In the genomic region with DNA sequence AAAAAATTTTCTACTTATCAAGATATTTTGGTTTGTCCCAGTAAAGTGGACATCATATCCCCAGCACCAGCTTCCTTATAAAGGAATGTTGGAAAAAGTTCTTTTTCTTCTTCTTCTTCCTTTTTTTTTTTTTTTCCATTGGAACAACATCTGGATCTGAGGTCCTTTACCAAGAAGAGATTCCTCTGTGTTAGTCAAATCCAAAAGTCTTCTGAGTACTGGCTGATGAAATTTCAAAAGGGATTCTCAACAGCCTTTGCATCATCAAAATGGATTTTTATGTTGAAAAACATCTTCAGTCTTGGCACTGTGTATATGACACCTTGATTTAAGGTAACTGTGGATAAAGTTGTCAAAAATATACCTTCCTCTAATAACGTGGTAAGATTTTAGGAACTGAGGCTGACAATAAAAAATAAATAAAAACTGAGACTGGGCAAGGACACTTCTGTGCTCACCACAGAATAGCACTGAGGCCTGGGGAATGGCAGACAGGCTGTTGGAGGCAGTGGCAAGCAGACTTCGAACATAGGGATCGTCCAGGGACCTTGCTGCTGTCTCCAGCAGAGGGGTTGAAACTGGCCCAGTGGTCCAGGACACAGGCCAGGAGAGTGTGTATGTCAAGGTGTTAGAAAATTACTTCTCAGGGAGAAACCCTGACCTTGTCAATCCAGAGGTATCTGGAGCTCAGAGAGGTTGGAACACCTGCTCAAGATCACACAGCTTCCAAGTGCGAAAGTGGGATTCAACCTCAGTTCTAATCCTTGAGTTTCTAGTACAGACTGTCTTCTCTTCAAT, we compare ENCODE assay signal across 23 cellular contexts.
A peak's percentile ranks its signal among the peaks of the same experiment; 100 is the strongest.
DNase-seq lines count a peak whose midpoint lies in the region; ATAC-seq and TF ChIP-seq lines count a peak whose summit lies in the region.
"Had no signal": no experiment of that assay in that cellular context is flagged by ENCODE, and none has a peak within 500 bp of the region (broad histone marks: within the 10 kb centered on the region; RNA-seq: fewer than 3 reads in every experiment).

No MANE protein-coding gene starts in this region.

- H2AFZ ChIP-seq in mammary epithelial cell (ENCODE audit: low read depth, low read length): no peak overlapping the region
- peak overlapping the region; percentile 21; the same call in 1 of the 2 replicates for H2AFZ ChIP-seq in GM23248
- H2AFZ ChIP-seq: PC-9 had no signal

- CTCF ChIA-PET in mammary epithelial cell (lab: Charles Lee; ENCODE audit: low non-redundant PET): no interaction called here

- H3K4me3 ChIP-seq in breast epithelium (no peak overlapping the region), mammary epithelial cell (replicated peaks in 1 of 3; ENCODE audit: insufficient read depth in 1 of 3, low read depth in 2 of 3, low read length in 3 of 3) (no peak overlapping the region), GM23248 (no peak overlapping the region)
- H3K4me3 ChIP-seq: PC-9, SJCRH30 had no signal

- no peak for TF ChIP-seq POLR2A in breast epithelium (IDR thresholded peaks at IDR 0.05)

- H3F3A ChIP-seq in GM23248 (ENCODE audit: insufficient read depth): peaks cover 6% of the 10 kb centered on the region; the same call in 1 of the 2 replicates

- H3K4me2 ChIP-seq in mammary epithelial cell (ENCODE audit: insufficient read depth, low read depth, low read length) (no peak overlapping the region), GM23248 (ENCODE audit: unreplicated experiment) (no peak overlapping the region)
- H3K4me2 ChIP-seq: PC-9 had no signal

- TF ChIP-seq CTCF in breast epithelium (IDR thresholded peaks at IDR 0.05) (no peak), mammary epithelial cell (conservative IDR thresholded peaks at IDR 0.05 in 1 of 2, IDR thresholded peaks at IDR 0.05 in 1 of 2; ENCODE audit: extremely low read depth in 1 of 2, insufficient read depth in 1 of 2, low read depth in 1 of 2, low read length in 2 of 2) (no peak)

- no peaks in the 10 kb centered on the region for H4K20me1 ChIP-seq in mammary epithelial cell (ENCODE audit: insufficient read depth, low read length)
- H4K20me1 ChIP-seq in GM23248 (ENCODE audit: insufficient read depth): no peaks in the 10 kb centered on the region

- H3K9me2 ChIP-seq in GM23248 (ENCODE audit: insufficient read depth): no peaks in the 10 kb centered on the region

- no peak for DNase-seq in breast epithelium (ENCODE audit: low spot score in 2 of 2)
- DNase-seq in mammary epithelial cell: no peak
- DNase-seq in GM23248: peak; percentile 50
- DNase-seq in dedifferentiated amniotic fluid mesenchymal stem cell (ENCODE audit: extremely low spot score): peak; percentile 68
- DNase-seq in sciatic nerve (ENCODE audit: low spot score): peak; percentile 27
- no peak for DNase-seq in activated CD4-positive, alpha-beta T cell treated with anti-CD3 and anti-CD28 coated beads for 48 hours
- DNase-seq in NCI-H1930 (lab: John Stamatoyannopoulos, UW): no peak
- DNase-seq: BE2C, DMS53, GDM1, GOT3, MM.1S, NCI-H1048, NCI-H1436, NCI-H187 treated with DMSO at 0.1 percent for 48 hours, NCI-H226, NCI-H510A treated with DMSO at 0.1 percent for 48 hours, NCI-H748 treated with DMSO at 0.1 percent for 48 hours, PC-9, SJCRH30 had no signal

- WGBS in mammary epithelial cell (ENCODE audit: low coverage, missing lambda C conversion rate): 57% methylated on average over 4 of the region's 4 CpGs
- 49 to 57% methylated on average over 4 of the region's 4 CpGs for WGBS in GM23248 (ENCODE audit: low coverage in 1 of 2, low lambda C conversion rate in 2 of 2, missing lambda C conversion rate in 2 of 2), 2 experiments

- H3K27ac ChIP-seq in breast epithelium: peak overlapping the region; percentile 36 to 54
- no peak overlapping the region for H3K27ac ChIP-seq in mammary epithelial cell (ENCODE audit: insufficient read depth, low read depth, low read length)
- H3K27ac ChIP-seq in GM23248: peak overlapping the region; percentile 34
- H3K27ac ChIP-seq: 22Rv1, PC-9, SJCRH30 had no signal

- H3K9me3 ChIP-seq in breast epithelium (no peaks in the 10 kb centered on the region), mammary epithelial cell (replicated peaks; ENCODE audit: insufficient read depth, low read length) (no peaks in the 10 kb centered on the region), GM23248 (ENCODE audit: low read depth) (no peaks in the 10 kb centered on the region)
- H3K9me3 ChIP-seq: BE2C, SJCRH30 had no signal

- no TSS peak for BruUV-seq in mammary epithelial cell (replicated peaks; lab: Mats Ljungman, UMichigan)

- in situ Hi-C loops in mammary epithelial cell (cut with MboI; ENCODE audit: low sequenced_read_pairs in 2 of 2): loop anchor here in 1 of 2 donors (5.0 kb wide), 1 partner anchor 266 kb away; no protein-coding TSS in a partner anchor
- in situ Hi-C loops in GM23248 (cut with MboI): no loop called here

- intact Hi-C loops in breast epithelium (cut with DNase I; ENCODE audit: low total_unique reads) (loop anchor here (5.0 kb wide), 1 partner anchor 266 kb away; no protein-coding TSS in a partner anchor), mammary epithelial cell (cut with micrococcal nuclease) (loop anchor here (10.0 kb wide), 1 partner anchor 153 kb away; no protein-coding TSS in a partner anchor), sciatic nerve (cut with DNase I) (no loop called here)

- dilution Hi-C loops in mammary epithelial cell (cut with HindIII; ENCODE audit: low sequenced_read_pairs): no loop called here

- no peaks in the 10 kb centered on the region for H3K27me3 ChIP-seq in breast epithelium
- H3K27me3 ChIP-seq in mammary epithelial cell (ENCODE audit: insufficient read depth, low read length): no peaks in the 10 kb centered on the region
- H3K27me3 ChIP-seq in GM23248 (replicated peaks; ENCODE audit: insufficient read depth): no peaks in the 10 kb centered on the region
- H3K27me3 ChIP-seq: BE2C, SJCRH30 had no signal

- ATAC-seq in sciatic nerve (peak; percentile 56), HG03139 (IDR thresholded peaks at IDR 0.05; ENCODE audit: unreplicated experiment) (no peak)
- ATAC-seq: HCT116 had no signal

- H3K9ac ChIP-seq in mammary epithelial cell (ENCODE audit: insufficient read depth, low read length) (no peak overlapping the region), GM23248 (no peak overlapping the region)

- H3K4me1 ChIP-seq in breast epithelium: no peaks in the 10 kb centered on the region
- no peaks in the 10 kb centered on the region for H3K4me1 ChIP-seq in mammary epithelial cell (ENCODE audit: insufficient read depth, low read length)
- H3K4me1 ChIP-seq in GM23248 (ENCODE audit: insufficient read depth): peaks cover 9% of the 10 kb centered on the region
- H3K4me1 ChIP-seq: SJCRH30 had no signal

- H3K36me3 ChIP-seq in breast epithelium: no peaks in the 10 kb centered on the region
- no peaks in the 10 kb centered on the region for H3K36me3 ChIP-seq in mammary epithelial cell (ENCODE audit: insufficient read depth, low read length)
- H3K36me3 ChIP-seq in GM23248 (ENCODE audit: low read depth): no peaks in the 10 kb centered on the region
- H3K36me3 ChIP-seq: BE2C, SJCRH30 had no signal

- H3K79me2 ChIP-seq in mammary epithelial cell (ENCODE audit: insufficient read depth, low read length): no peaks in the 10 kb centered on the region
- H3K79me2 ChIP-seq in GM23248 (ENCODE audit: insufficient read depth): no peaks in the 10 kb centered on the region

Comparison
In these comparisons a context has a peak if more than half of its experiments do, and no peak if none do; other contexts are left out.
1. DNase-seq: peak in GM23248 (single experiment), dedifferentiated amniotic fluid mesenchymal stem cell (single experiment) and sciatic nerve (single experiment); none in breast epithelium (0 of 2), mammary epithelial cell (single experiment), activated CD4-positive, alpha-beta T cell treated with anti-CD3 and anti-CD28 coated beads for 48 hours (single experiment) and NCI-H1930 (0 of 2).